ENCODE assay signal across 36 cellular contexts in the genomic region with DNA sequence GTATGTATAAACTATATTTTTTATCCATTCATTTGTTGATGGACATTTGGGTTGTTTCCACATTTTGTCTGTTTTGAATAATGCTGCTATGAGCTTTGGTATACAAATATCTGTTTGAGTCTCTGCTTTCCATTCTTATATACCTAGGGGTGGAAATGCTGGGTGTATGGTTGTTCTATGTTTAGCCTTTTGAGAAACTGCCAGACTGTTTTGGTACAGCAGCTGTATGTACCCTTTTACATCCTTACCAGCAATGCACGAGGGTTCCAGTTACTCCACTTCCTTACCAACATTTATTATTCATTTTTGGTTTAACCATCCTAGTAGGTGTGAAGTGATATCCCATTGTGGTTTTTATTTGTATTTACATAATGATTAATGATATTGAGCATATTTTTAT. TPM values are rescaled to one million over a fixed set of nuclear protein-coding genes. Genes with fewer than 3 reads are reported as not detected.
"Had no signal": no experiment of that assay in that cellular context is flagged by ENCODE, and none has a peak within 500 bp of the region (broad histone marks: within the 10 kb centered on the region; RNA-seq: fewer than 3 reads in every experiment).

No MANE protein-coding gene starts in this region.

- H3K9me3 ChIP-seq: Peyer's patch had no signal

- ATAC-seq: activated CD8-positive, alpha-beta memory T cell treated with anti-CD3 and anti-CD28 coated beads, Interleukin-2, amount 10 ng/mL, durations not matched to agents 7 days and 5 days; activated T-cell treated with anti-CD3 and anti-CD28 coated beads, Interleukin-2, amount 50 U/mL, for 72 hours; activated T-helper 17 cell treated with anti-CD3 and anti-CD28 coated beads, Interleukin-2, amount 50 U/mL, for 72 hours; K562; PC-3; Right ventricle myocardium inferior had no signal

- H3K36me3 ChIP-seq: brain microvascular endothelial cell, cardiac muscle cell, Peyer's patch, WERI-Rb-1 had no signal

- DNase-seq: activated CD4-positive, alpha-beta memory T cell treated with anti-CD3 and anti-CD28 coated beads, Interleukin-2, amount 10 ng/mL, durations not matched to agents 7 days and 5 days; activated CD4-positive, alpha-beta T cell treated with anti-CD3 and anti-CD28 coated beads for 1 hour; activated CD4-positive, alpha-beta T cell treated with anti-CD3 and anti-CD28 coated beads for 48 hours; activated CD4-positive, CD25-positive, alpha-beta regulatory T cell; activated CD8-positive, alpha-beta memory T cell treated with anti-CD3 and anti-CD28 coated beads for 24 hours; activated CD8-positive, alpha-beta memory T cell treated with anti-CD3 and anti-CD28 coated beads, Interleukin-2, amount 10 ng/mL, durations not matched to agents 7 days and 5 days; activated effector memory CD4-positive, alpha-beta T cell treated with anti-CD3 and anti-CD28 coated beads, Interleukin-2, amount 50 U/mL, for 16 hours; activated naive CD4-positive, alpha-beta T cell; activated naive CD4-positive, alpha-beta T cell treated with anti-CD3 and anti-CD28 coated beads, Interleukin-2, amount 50 U/mL, for 16 hours; activated naive CD8-positive, alpha-beta T cell treated with anti-CD3 and anti-CD28 coated beads for 36 hours; activated T-cell treated with anti-CD3 and anti-CD28 coated beads, Interleukin-2, amount 50 U/mL, for 1 hour; activated T-cell treated with anti-CD3 and anti-CD28 coated beads, Interleukin-2, amount 50 U/mL, for 72 hours; amniotic stem cell; aorta; brain microvascular endothelial cell; NCI-H1105; NCI-H1417 treated with DMSO at 0.1 percent for 48 hours; NCI-H1694; NCI-H1930; NCI-H2081 treated with DMSO at 0.1 percent for 48 hours; NCI-H226; NCI-H446 treated with DMSO at 0.1 percent for 48 hours; NCI-H524; NCI-H748 treated with DMSO at 0.1 percent for 48 hours; PC-3; Peyer's patch; RPMI8226; SW 1271; T-helper 1 cell; T-helper 2 cell; T-helper 9 cell; WERI-Rb-1 had no signal

- FAIRE-seq: K562 had no signal

- H3K27me3 ChIP-seq: brain microvascular endothelial cell, cardiac muscle cell, Peyer's patch had no signal

- H3K4me3 ChIP-seq: cardiac muscle cell, K562, Peyer's patch had no signal

- H3K27ac ChIP-seq: brain microvascular endothelial cell, cardiac muscle cell, Peyer's patch, WERI-Rb-1 had no signal

RNA-seq across cellular contexts. Expression of gene RASAL2, which starts 13.9 kb away (rescaled TPM):
- total RNA-seq: activated CD4-positive, alpha-beta memory T cell treated with anti-CD3 and anti-CD28 coated beads, Interleukin-2, amount 10 ng/mL, durations not matched to agents 7 days and 5 days; activated CD8-positive, alpha-beta memory T cell treated with anti-CD3 and anti-CD28 coated beads, Interleukin-2, amount 10 ng/mL, durations not matched to agents 7 days and 5 days; activated naive CD8-positive, alpha-beta T cell treated with anti-CD3 and anti-CD28 coated beads for 36 hours had no signal
